In genomic region chr3:127675651-127676391, GRCh38 we compare ENCODE assay signal across 1 cellular context.
TF ChIP-seq lines count a peak whose summit lies in the region.

No MANE protein-coding gene starts in this region.

TF ChIP-seq in IMR-90, 13 proteins besides CTCF, POLR2A, EP300 and RAD21 (continued from another document):
- no peak for TF ChIP-seq SMC3 (IDR thresholded peaks at IDR 0.05; ENCODE audit: low read depth, low read length)
- TF ChIP-seq MAFK (IDR thresholded peaks at IDR 0.05; ENCODE audit: low read depth, low read length) = no peak
- TF ChIP-seq, protein P1, sequence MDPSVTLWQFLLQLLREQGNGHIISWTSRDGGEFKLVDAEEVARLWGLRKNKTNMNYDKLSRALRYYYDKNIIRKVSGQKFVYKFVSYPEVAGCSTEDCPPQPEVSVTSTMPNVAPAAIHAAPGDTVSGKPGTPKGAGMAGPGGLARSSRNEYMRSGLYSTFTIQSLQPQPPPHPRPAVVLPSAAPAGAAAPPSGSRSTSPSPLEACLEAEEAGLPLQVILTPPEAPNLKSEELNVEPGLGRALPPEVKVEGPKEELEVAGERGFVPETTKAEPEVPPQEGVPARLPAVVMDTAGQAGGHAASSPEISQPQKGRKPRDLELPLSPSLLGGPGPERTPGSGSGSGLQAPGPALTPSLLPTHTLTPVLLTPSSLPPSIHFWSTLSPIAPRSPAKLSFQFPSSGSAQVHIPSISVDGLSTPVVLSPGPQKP (IDR thresholded peaks at IDR 0.05; ENCODE audit: borderline replicate concordance, low read depth, low read length) = no peak
- TF ChIP-seq RFX5 (IDR thresholded peaks at IDR 0.05; ENCODE audit: low read depth, low read length) = no peak
- no peak for TF ChIP-seq MXI1 (IDR thresholded peaks at IDR 0.05; ENCODE audit: borderline replicate concordance, low read depth, low read length)
- no peak for TF ChIP-seq NFE2L2 (IDR thresholded peaks at IDR 0.05; ENCODE audit: low read depth, low read length)
- no peak for TF ChIP-seq CEBPB (IDR thresholded peaks at IDR 0.05; ENCODE audit: low read depth, low read length)
TF ChIP-seq in IMR-90: peak in this region for 0.
